Comparison of ENCODE assay signal across 28 cellular contexts in the genomic region with DNA sequence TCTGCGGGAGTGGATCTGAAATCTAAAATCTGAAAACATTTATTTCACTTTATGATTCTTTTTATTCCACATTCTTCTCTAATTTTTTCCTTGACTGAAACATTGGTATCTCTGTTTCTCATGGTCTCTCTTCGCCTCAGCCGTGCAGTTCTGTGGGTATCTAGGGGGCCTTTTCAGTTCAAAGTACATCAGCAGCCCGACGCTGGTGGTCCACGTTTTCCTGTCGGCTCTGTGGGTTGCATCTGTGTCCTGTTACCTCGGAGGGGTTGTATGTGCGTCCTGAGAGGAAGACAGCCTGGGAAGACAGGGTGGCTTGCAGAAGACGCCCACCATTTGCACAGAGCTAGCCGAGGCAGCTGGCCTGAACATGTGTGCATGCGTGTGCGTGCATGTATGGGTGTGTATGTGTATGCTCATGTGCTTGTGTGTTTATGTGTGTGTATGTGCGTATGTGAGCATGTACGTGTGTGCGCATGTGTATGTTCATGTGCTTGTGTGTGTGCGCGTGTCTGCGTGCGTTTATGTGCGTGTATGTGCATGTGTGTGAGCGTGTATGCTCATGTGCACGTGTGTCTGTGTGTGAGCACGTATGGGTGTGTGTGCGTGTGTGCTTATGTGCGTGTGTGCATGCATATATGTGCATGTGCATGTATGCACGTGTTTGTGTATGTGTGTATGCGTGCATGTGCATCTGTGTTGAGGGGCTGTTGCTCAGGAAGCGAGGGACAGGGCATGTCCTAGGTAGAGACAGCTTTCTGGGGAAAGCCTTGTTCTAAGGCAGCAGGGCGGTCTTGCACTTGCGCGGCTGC.
"Had no signal": no experiment of that assay in that cellular context is flagged by ENCODE, and none has a peak within 500 bp of the region (broad histone marks: within the 10 kb centered on the region; RNA-seq: fewer than 3 reads in every experiment).

No MANE protein-coding gene starts in this region.

- FAIRE-seq: astrocyte, frontal cortex, islet of Langerhans had no signal

- H3K9me3 Mint-ChIP-seq: activated naive CD4-positive, alpha-beta T cell treated with anti-CD3 and anti-CD28 coated beads for 36 hours; activated naive CD8-positive, alpha-beta T cell treated with anti-CD3 and anti-CD28 coated beads, Interleukin-2, amount 10 ng/mL, durations not matched to agents 7 days and 5 days; dendritic cell treated with granulocyte-macrophage colony-stimulating factor and Interleukin-4, amounts not matched to agents 40 ng/mL and 50 ng/mL, for 4 days; endodermal cell had no signal

- H3K9ac ChIP-seq: parathyroid adenoma had no signal

- H3K27me3 Mint-ChIP-seq: activated CD8-positive, alpha-beta memory T cell treated with anti-CD3 and anti-CD28 coated beads, Interleukin-2, amount 10 ng/mL, durations not matched to agents 7 days and 5 days; dendritic cell treated with granulocyte-macrophage colony-stimulating factor and Interleukin-4, amounts not matched to agents 40 ng/mL and 50 ng/mL, for 4 days had no signal

- H3K9me3 ChIP-seq: esophagus squamous epithelium, left ventricle myocardium inferior, right atrium auricular region, testis, transverse colon, uterus had no signal

- H2AFZ ChIP-seq: parathyroid adenoma had no signal

- H3K36me3 Mint-ChIP-seq: activated CD8-positive, alpha-beta memory T cell treated with anti-CD3 and anti-CD28 coated beads, Interleukin-2, amount 10 ng/mL, durations not matched to agents 7 days and 5 days; activated naive CD8-positive, alpha-beta T cell treated with anti-CD3 and anti-CD28 coated beads, Interleukin-2, amount 10 ng/mL, durations not matched to agents 7 days and 5 days had no signal

- H3K27ac Mint-ChIP-seq: activated CD4-positive, alpha-beta T cell treated with anti-CD3 and anti-CD28 coated beads for 36 hours; activated CD8-positive, alpha-beta memory T cell treated with anti-CD3 and anti-CD28 coated beads, Interleukin-2, amount 10 ng/mL, durations not matched to agents 7 days and 5 days; activated CD8-positive, alpha-beta T cell treated with anti-CD3 and anti-CD28 coated beads, Interleukin-2, amount 10 ng/mL, durations not matched to agents 7 days and 5 days; activated naive CD4-positive, alpha-beta T cell treated with anti-CD3 and anti-CD28 coated beads for 36 hours; activated naive CD8-positive, alpha-beta T cell treated with anti-CD3 and anti-CD28 coated beads, Interleukin-2, amount 10 ng/mL, durations not matched to agents 7 days and 5 days; dendritic cell treated with granulocyte-macrophage colony-stimulating factor and Interleukin-4, amounts not matched to agents 40 ng/mL and 50 ng/mL, for 4 days; endodermal cell had no signal

- H3K4me3 Mint-ChIP-seq: activated CD4-positive, alpha-beta T cell treated with anti-CD3 and anti-CD28 coated beads for 36 hours; activated CD8-positive, alpha-beta memory T cell treated with anti-CD3 and anti-CD28 coated beads, Interleukin-2, amount 10 ng/mL, durations not matched to agents 7 days and 5 days; activated CD8-positive, alpha-beta T cell treated with anti-CD3 and anti-CD28 coated beads, Interleukin-2, amount 10 ng/mL, durations not matched to agents 7 days and 5 days; activated naive CD4-positive, alpha-beta T cell treated with anti-CD3 and anti-CD28 coated beads for 36 hours; activated naive CD8-positive, alpha-beta T cell treated with anti-CD3 and anti-CD28 coated beads, Interleukin-2, amount 10 ng/mL, durations not matched to agents 7 days and 5 days; dendritic cell treated with granulocyte-macrophage colony-stimulating factor and Interleukin-4, amounts not matched to agents 40 ng/mL and 50 ng/mL, for 4 days; endodermal cell had no signal

- H3K79me2 ChIP-seq: parathyroid adenoma had no signal

- H3K27ac ChIP-seq: brain microvascular endothelial cell, epithelial cell of prostate, esophagus squamous epithelium, left ventricle myocardium inferior, parathyroid adenoma, right atrium auricular region, testis, transverse colon, uterus had no signal

- H3K27me3 ChIP-seq: brain microvascular endothelial cell, right atrium auricular region, testis, uterus had no signal

- DNase-seq: activated CD4-positive, CD25-positive, alpha-beta regulatory T cell; activated CD8-positive, alpha-beta memory T cell treated with anti-CD3 and anti-CD28 coated beads, Interleukin-2, amount 10 ng/mL, durations not matched to agents 7 days and 5 days; activated CD8-positive, alpha-beta T cell treated with anti-CD3 and anti-CD28 coated beads, Interleukin-2, amount 10 ng/mL, durations not matched to agents 7 days and 5 days; activated effector memory CD4-positive, alpha-beta T cell treated with Interleukin-2 at 50 U/mL for 16 hours; activated naive CD4-positive, alpha-beta T cell treated with anti-CD3 and anti-CD28 coated beads for 36 hours; activated naive CD8-positive, alpha-beta T cell treated with anti-CD3 and anti-CD28 coated beads, Interleukin-2, amount 10 ng/mL, durations not matched to agents 7 days and 5 days; activated T-cell treated with anti-CD3 and anti-CD28 coated beads for 4 hours; brain microvascular endothelial cell; central memory CD4-positive, alpha-beta T cell; endodermal cell; esophagus squamous epithelium; left ventricle myocardium inferior; occipital lobe; stimulated activated CD4-positive, alpha-beta T cell treated with anti-CD3 and anti-CD28 coated beads, Interleukin-12 subunit alpha, Interleukin-12 subunit beta, amount 100 ng/mL, for 4 hours; stimulated activated CD4-positive, alpha-beta T cell treated with anti-CD3 and anti-CD28 coated beads, Interleukin-4, amount 100 ng/mL, for 1 hour; stimulated activated naive CD8-positive, alpha-beta T cell treated with anti-CD3 and anti-CD28 coated beads, Interleukin-15, Interleukin-2, amounts not matched to agents 100 U/mL and 50 U/mL, for 24 hours; transverse colon; uterus had no signal

- H3K4me1 ChIP-seq: esophagus squamous epithelium, left ventricle myocardium inferior, parathyroid adenoma, right atrium auricular region, testis, transverse colon, uterus had no signal

- H3K4me1 Mint-ChIP-seq: activated CD4-positive, alpha-beta T cell treated with anti-CD3 and anti-CD28 coated beads for 36 hours; activated CD8-positive, alpha-beta memory T cell treated with anti-CD3 and anti-CD28 coated beads, Interleukin-2, amount 10 ng/mL, durations not matched to agents 7 days and 5 days; activated naive CD8-positive, alpha-beta T cell treated with anti-CD3 and anti-CD28 coated beads, Interleukin-2, amount 10 ng/mL, durations not matched to agents 7 days and 5 days had no signal

- H3K36me3 ChIP-seq: brain microvascular endothelial cell, esophagus squamous epithelium, left ventricle myocardium inferior, right atrium auricular region, transverse colon, uterus had no signal

- ATAC-seq: activated CD4-positive, alpha-beta T cell treated with anti-CD3 and anti-CD28 coated beads for 36 hours; activated CD8-positive, alpha-beta memory T cell treated with anti-CD3 and anti-CD28 coated beads, Interleukin-2, amount 10 ng/mL, durations not matched to agents 7 days and 5 days; activated CD8-positive, alpha-beta T cell treated with anti-CD3 and anti-CD28 coated beads, Interleukin-2, amount 10 ng/mL, durations not matched to agents 7 days and 5 days; stimulated activated naive CD8-positive, alpha-beta T cell treated with anti-CD3 and anti-CD28 coated beads, Interleukin-15, Interleukin-2, amounts not matched to agents 100 U/mL and 50 U/mL, for 24 hours had no signal

- H3K4me3 ChIP-seq: left ventricle myocardium inferior, lung, testis, transverse colon, uterus had no signal
